In the genomic region with DNA sequence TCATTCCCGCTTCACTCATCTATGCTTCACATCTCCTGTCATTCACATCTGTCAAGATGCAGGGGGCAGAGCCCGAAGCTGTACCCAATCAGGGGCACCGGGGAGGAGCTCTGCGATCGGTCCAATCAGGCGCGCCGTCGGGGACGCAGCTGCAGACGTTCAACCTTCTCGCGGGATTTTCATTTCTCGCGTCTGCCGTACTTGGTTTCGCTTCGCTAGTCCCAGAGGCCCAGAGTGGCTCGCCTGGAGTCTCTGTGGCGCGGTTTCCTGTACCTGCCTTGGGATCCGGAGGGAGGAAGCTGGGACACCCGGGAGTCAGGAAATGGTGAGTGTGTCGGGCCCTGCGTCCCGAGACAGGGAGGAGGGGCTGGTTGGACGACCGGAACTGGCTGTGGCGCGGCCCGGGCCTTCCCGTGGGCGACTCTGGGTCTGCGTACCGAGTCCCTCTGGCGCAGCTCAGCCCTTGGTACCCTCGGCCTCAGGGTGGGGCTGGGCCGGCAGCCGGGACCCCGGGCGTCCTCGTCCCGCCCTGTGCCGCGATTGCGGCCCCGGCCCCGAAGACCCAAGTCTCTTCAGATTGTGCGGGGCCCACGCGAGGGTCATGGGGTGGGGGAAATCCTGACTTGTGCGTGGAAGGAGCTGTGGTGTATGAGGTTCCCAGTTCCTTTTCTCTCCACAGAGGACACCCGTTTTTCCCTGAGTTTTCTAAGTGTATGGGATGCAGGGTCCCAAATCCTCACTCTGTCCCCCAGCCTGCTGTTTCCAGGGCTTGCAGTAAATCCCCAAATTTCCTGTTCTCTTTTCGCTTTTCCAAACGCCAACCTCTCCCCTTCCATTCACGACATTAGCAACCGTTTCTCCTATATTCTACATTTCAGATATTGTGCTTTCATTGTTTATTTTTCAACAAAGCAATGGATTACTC, we compare ENCODE assay signal across 8 cellular contexts. TPM values are rescaled to one million over a fixed set of nuclear protein-coding genes. Genes with fewer than 3 reads are reported as not detected.
DNase-seq lines count a peak whose midpoint lies in the region; ATAC-seq and TF ChIP-seq lines count a peak whose summit lies in the region.

TSS of gene ZNF136 (plus strand) at position 215 of the 925 bp plus-strand sequence. CDS start at position 323, 108 bp downstream.

- peaks cover 41% of the 10 kb centered on the region for H3K36me3 Mint-ChIP-seq in CD4-positive, alpha-beta T cell (ENCODE audit: low read depth)
- peaks cover 40% of the 10 kb centered on the region for H3K36me3 Mint-ChIP-seq in activated CD4-positive, alpha-beta memory T cell treated with anti-CD3 and anti-CD28 coated beads, Interleukin-2, amount 10 ng/mL, durations not matched to agents 7 days and 5 days (ENCODE audit: low read depth)

- no peaks in the 10 kb centered on the region for H3K27me3 ChIP-seq in CD4-positive, alpha-beta T cell (ENCODE audit: control insufficient read depth, insufficient read depth, low read length)
- no peaks in the 10 kb centered on the region for H3K27me3 ChIP-seq in lower lobe of right lung (ENCODE audit: low read depth)

- peaks cover 50% of the 10 kb centered on the region for H3K4me1 Mint-ChIP-seq in CD4-positive, alpha-beta T cell (ENCODE audit: low read depth)
- H3K4me1 Mint-ChIP-seq in activated CD4-positive, alpha-beta memory T cell treated with anti-CD3 and anti-CD28 coated beads, Interleukin-2, amount 10 ng/mL, durations not matched to agents 7 days and 5 days, result peaks cover 33% of the 10 kb centered on the region

- H3K4me1 ChIP-seq in lower lobe of right lung, result peaks cover 44% of the 10 kb centered on the region

- CTCF ChIA-PET in CD4-positive, alpha-beta T cell (lab: Charles Lee), result interaction anchor here (0.6 to 1.5 kb wide), 5 partner anchors 22 to 174 kb away, joined by 3 to 6 read pairs (median 3); no protein-coding TSS in a partner anchor
- CTCF ChIA-PET in activated CD4-positive, alpha-beta memory T cell treated with anti-CD3 and anti-CD28 coated beads, Interleukin-2, amount 10 ng/mL, durations not matched to agents 7 days and 5 days (lab: Charles Lee), result interaction anchor here (0.6 to 1.5 kb wide), 9 partner anchors 20 to 365 kb away, joined by 3 to 12 read pairs (median 3); partner anchors contain the start of genes ZNF20, ZNF491 and ZNF563

- intact Hi-C loops in CD4-positive, alpha-beta T cell (cut with DNase I, micrococcal nuclease), result loop anchor here (1.0 to 5.0 kb wide), 4 partner anchors 129 to 279 kb away; partner anchors contain the start of genes ZNF563 (in 2 of the 2) and ZNF443 (in 1 of the 2)
- intact Hi-C loops in lower lobe of right lung (cut with DNase I), result no loop called here

- H3K27me3 Mint-ChIP-seq in CD4-positive, alpha-beta T cell, result no peaks in the 10 kb centered on the region
- no peaks in the 10 kb centered on the region for H3K27me3 Mint-ChIP-seq in activated CD4-positive, alpha-beta memory T cell treated with anti-CD3 and anti-CD28 coated beads, Interleukin-2, amount 10 ng/mL, durations not matched to agents 7 days and 5 days

- H3K9me3 Mint-ChIP-seq in CD4-positive, alpha-beta T cell, result no peaks in the 10 kb centered on the region
- H3K9me3 Mint-ChIP-seq in activated CD4-positive, alpha-beta memory T cell treated with anti-CD3 and anti-CD28 coated beads, Interleukin-2, amount 10 ng/mL, durations not matched to agents 7 days and 5 days, result peaks cover 12% of the 10 kb centered on the region

- H3K27ac ChIP-seq in CD4-positive, alpha-beta T cell (ENCODE audit: low read depth, low read length), result peak within 1 kb of the TSS; percentile 88
- H3K27ac ChIP-seq in lower lobe of right lung, result peak within 1 kb of the TSS; percentile 96

- DNase-seq in CD4-positive, alpha-beta T cell, result peak; percentile 84 to 92 (median 88)
- DNase-seq in HK-2 (ENCODE audit: unreplicated experiment) (peak; percentile 95), NCI-H82 treated with DMSO at 0.1 percent for 48 hours (lab: John Stamatoyannopoulos, UW; ENCODE audit: unreplicated experiment) (peak; percentile 95), ecto neural progenitor cell (ENCODE audit: low spot score) (peak; percentile 93), lower lobe of right lung (peak; percentile 97)
- DNase-seq in activated CD4-positive, alpha-beta memory T cell treated with anti-CD3 and anti-CD28 coated beads, Interleukin-2, amount 10 ng/mL, durations not matched to agents 7 days and 5 days, result peak; percentile 96
- DNase-seq in stimulated activated CD4-positive, alpha-beta T cell treated with anti-CD3 and anti-CD28 coated beads, TNF-alpha, amount 100 ng/mL, for 1 hour (ENCODE audit: low read depth in 3 of 3, low spot score in 1 of 3), result peak; percentile 75 to 80 (median 79)

- peak within 1 kb of the TSS; percentile 80 for H3K4me3 ChIP-seq in lower lobe of right lung

- H3K27ac Mint-ChIP-seq in CD4-positive, alpha-beta T cell, result peak within 1 kb of the TSS; percentile 89
- H3K27ac Mint-ChIP-seq in activated CD4-positive, alpha-beta memory T cell treated with anti-CD3 and anti-CD28 coated beads, Interleukin-2, amount 10 ng/mL, durations not matched to agents 7 days and 5 days, result peak within 1 kb of the TSS; percentile 90

- no peaks in the 10 kb centered on the region for H3K9me3 ChIP-seq in CD4-positive, alpha-beta T cell (ENCODE audit: control insufficient read depth, low read length)
- H3K9me3 ChIP-seq in lower lobe of right lung, result no peaks in the 10 kb centered on the region

- ATAC-seq in CD4-positive, alpha-beta T cell (ENCODE audit: poor library complexity), result peak; percentile 99
- ATAC-seq in GM19455 (IDR thresholded peaks at IDR 0.05; ENCODE audit: unreplicated experiment) (peak; percentile 90), lower lobe of right lung (peak; percentile 98 to 99)

- peak within 1 kb of the TSS; percentile 97 for H3K4me3 Mint-ChIP-seq in CD4-positive, alpha-beta T cell
- peak within 1 kb of the TSS; percentile 90 for H3K4me3 Mint-ChIP-seq in activated CD4-positive, alpha-beta memory T cell treated with anti-CD3 and anti-CD28 coated beads, Interleukin-2, amount 10 ng/mL, durations not matched to agents 7 days and 5 days

- POLR2A ChIA-PET in CD4-positive, alpha-beta T cell (lab: Charles Lee), result interaction anchor here (0.5 to 3.7 kb wide), 26 partner anchors 9 to 1027 kb away, joined by 3 to 36 read pairs (median 4); partner anchors contain the start of genes ZNF20, ZNF433, ZNF439 and ZNF44
- POLR2A ChIA-PET in activated CD4-positive, alpha-beta memory T cell treated with anti-CD3 and anti-CD28 coated beads, Interleukin-2, amount 10 ng/mL, durations not matched to agents 7 days and 5 days (lab: Charles Lee), result interaction anchor here (0.6 to 2.5 kb wide), 16 partner anchors 9 to 574 kb away, joined by 3 to 15 read pairs (median 3); partner anchors contain the start of genes GET3, ZNF20, ZNF440 and ZNF442

- H3K36me3 ChIP-seq in lower lobe of right lung, result peaks cover 14% of the 10 kb centered on the region

- TF ChIP-seq CTCF in CD4-positive, alpha-beta T cell (IDR thresholded peaks at IDR 0.05), result no peak
- no peak for TF ChIP-seq CTCF in lower lobe of right lung (IDR thresholded peaks at IDR 0.05)

RNA-seq across cellular contexts. Expression of gene ZNF136, which starts in this region (rescaled TPM):
- 10 to 100 TPM; 40.5 to 45.6 TPM for total RNA-seq in CD4-positive, alpha-beta T cell
- total RNA-seq in activated CD4-positive, alpha-beta memory T cell treated with anti-CD3 and anti-CD28 coated beads, Interleukin-2, amount 10 ng/mL, durations not matched to agents 7 days and 5 days, result 10 to 100 TPM; 11.0 TPM
- total RNA-seq in lower lobe of right lung, result 14.9 TPM

Comparison
In these comparisons a context has a peak if more than half of its experiments do, and no peak if none do; other contexts are left out.
1. Peak in every context shown above with its lines: DNase-seq, ATAC-seq, H3K4me3 ChIP-seq and H3K27ac ChIP-seq.